ENCODE assay signal across 18 cellular contexts in the genomic region with DNA sequence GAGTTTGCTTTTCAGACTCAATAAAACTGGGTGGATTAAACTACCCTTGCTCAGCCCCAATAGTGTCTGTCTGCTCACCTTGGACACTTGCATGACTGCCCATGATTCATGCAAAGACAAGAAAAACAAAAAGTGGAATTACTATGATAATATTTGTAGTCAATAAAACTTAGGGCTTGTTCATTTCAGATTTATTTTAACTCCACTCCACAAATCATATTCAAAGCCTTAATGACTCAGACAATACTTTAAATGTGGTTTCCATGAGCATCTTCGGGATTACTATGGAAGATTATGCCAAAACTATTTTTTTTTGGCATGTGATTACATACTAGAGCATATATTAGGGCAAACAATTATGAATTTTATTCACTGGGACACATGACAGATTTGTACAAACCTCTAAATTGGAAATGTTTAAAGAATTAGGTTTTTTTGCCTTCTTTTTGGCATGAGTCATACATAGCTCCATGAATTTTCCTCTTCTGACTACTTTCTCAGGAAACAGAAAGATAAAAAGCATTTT.
A peak's percentile ranks its signal among the peaks of the same experiment; 100 is the strongest.
DNase-seq lines count a peak whose midpoint lies in the region; ATAC-seq, FAIRE-seq and TF ChIP-seq lines count a peak whose summit lies in the region.
"Had no signal": no experiment of that assay in that cellular context is flagged by ENCODE, and none has a peak within 500 bp of the region (broad histone marks: within the 10 kb centered on the region; RNA-seq: fewer than 3 reads in every experiment).

No MANE protein-coding gene starts in this region.

- intact Hi-C loops in left colon (cut with DNase I, micrococcal nuclease) (no loop called here), A673 (cut with micrococcal nuclease; ENCODE audit: unreplicated experiment) (no loop called here)

- H3K27ac ChIP-seq in A673 (ENCODE audit: low read depth, low read length, poor library complexity, severe bottlenecking) (no peak overlapping the region), small intestine (ENCODE audit: low read depth in 1 of 2, low read length in 1 of 2) (no peak overlapping the region)
- H3K27ac ChIP-seq: esophagus muscularis mucosa, parathyroid adenoma, PC-9, suprapubic skin had no signal

- H3K4me1 ChIP-seq in A673 (ENCODE audit: insufficient read depth, low read length, poor library complexity, severe bottlenecking), result no peaks in the 10 kb centered on the region
- no peaks in the 10 kb centered on the region for H3K4me1 ChIP-seq in small intestine (ENCODE audit: control insufficient read depth in 2 of 2, insufficient read depth in 1 of 2, low read depth in 1 of 2, low read length in 1 of 2)
- H3K4me1 ChIP-seq: esophagus muscularis mucosa, parathyroid adenoma, suprapubic skin had no signal

- POLR2A ChIA-PET in A673 (lab: Charles Lee; ENCODE audit: low non-redundant PET), result no interaction called here

- H3K9me3 ChIP-seq in A673 (ENCODE audit: low read depth, low read length, poor library complexity, severe bottlenecking) (no peaks in the 10 kb centered on the region), small intestine (ENCODE audit: control insufficient read depth, low read depth) (no peaks in the 10 kb centered on the region)
- H3K9me3 ChIP-seq: esophagus muscularis mucosa, suprapubic skin had no signal

- no peak overlapping the region for H3K4me3 ChIP-seq in A673 (ENCODE audit: low read depth, low read length, poor library complexity, severe bottlenecking)
- H3K4me3 ChIP-seq in small intestine (ENCODE audit: low read depth in 1 of 2, low read length in 2 of 2), result no peak overlapping the region
- H3K4me3 ChIP-seq: esophagus muscularis mucosa, PC-9, suprapubic skin had no signal

- CTCF ChIA-PET in A673 (lab: Charles Lee), result no interaction called here

- DNase-seq in AG08396 (ENCODE audit: low spot score) (peak; percentile 61), HT1080 (ENCODE audit: low read depth) (peak; percentile 51), dedifferentiated amniotic fluid mesenchymal stem cell (ENCODE audit: extremely low spot score) (peak; percentile 80), left colon (no peak), A673 (ENCODE audit: low spot score) (no peak), small intestine (no peak)
- DNase-seq: activated CD8-positive, alpha-beta memory T cell treated with anti-CD3 and anti-CD28 coated beads, Interleukin-2, amount 50 U/mL, for 48 hours; activated naive CD4-positive, alpha-beta T cell treated with anti-CD3 and anti-CD28 coated beads, Interleukin-2, amount 10 ng/mL, durations not matched to agents 7 days and 5 days; NCI-H446 treated with DMSO at 0.1 percent for 48 hours; PC-9; stimulated activated CD4-positive, alpha-beta T cell treated with anti-CD3 and anti-CD28 coated beads, Interleukin-12 subunit alpha, Interleukin-12 subunit beta, amount 100 ng/mL, for 4 hours; T-helper 1 cell had no signal

- WGBS in small intestine, 3 donors, result 67 to 89% (median 72%) methylated on average over 1 of the region's 1 CpG

- ATAC-seq in left colon, result peak; percentile 58
- ATAC-seq in HG02623 (IDR thresholded peaks at IDR 0.05; ENCODE audit: unreplicated experiment), result no peak
- ATAC-seq in HG02970 (IDR thresholded peaks at IDR 0.05; ENCODE audit: low FRiP score, unreplicated experiment), result no peak
- ATAC-seq: HepG2 had no signal

- no peak for FAIRE-seq in small intestine (lab: Jason Lieb, UNC)
- FAIRE-seq: HepG2 had no signal

- H3K36me3 ChIP-seq in A673 (ENCODE audit: insufficient read depth, low read length, poor library complexity, severe bottlenecking) (no peaks in the 10 kb centered on the region), small intestine (ENCODE audit: control insufficient read depth in 2 of 2, insufficient read depth in 2 of 2, low read length in 2 of 2) (no peaks in the 10 kb centered on the region)
- H3K36me3 ChIP-seq: esophagus muscularis mucosa, suprapubic skin had no signal

- H3K27me3 ChIP-seq in A673 (replicated peaks; ENCODE audit: insufficient read depth, low read depth, low read length, poor library complexity), result no peaks in the 10 kb centered on the region
- no peaks in the 10 kb centered on the region for H3K27me3 ChIP-seq in small intestine (ENCODE audit: control insufficient read depth in 2 of 2, insufficient read depth in 2 of 2, low read length in 2 of 2)
- H3K27me3 ChIP-seq: esophagus muscularis mucosa, suprapubic skin had no signal

- no peak for TF ChIP-seq CTCF in A673 (conservative IDR thresholded peaks at IDR 0.05; ENCODE audit: low read depth, low read length)

- BruUV-seq in A673 (replicated peaks; lab: Mats Ljungman, UMichigan), result no TSS peak

Comparison
In these comparisons a context has a peak if more than half of its experiments do, and no peak if none do; other contexts are left out.
1. DNase-seq: peak in AG08396 (single experiment), HT1080 (single experiment) and dedifferentiated amniotic fluid mesenchymal stem cell (single experiment); none in left colon (0 of 2), A673 (single experiment) and small intestine (single experiment).